Comparison of ENCODE assay signal across 23 cellular contexts in the genomic region with DNA sequence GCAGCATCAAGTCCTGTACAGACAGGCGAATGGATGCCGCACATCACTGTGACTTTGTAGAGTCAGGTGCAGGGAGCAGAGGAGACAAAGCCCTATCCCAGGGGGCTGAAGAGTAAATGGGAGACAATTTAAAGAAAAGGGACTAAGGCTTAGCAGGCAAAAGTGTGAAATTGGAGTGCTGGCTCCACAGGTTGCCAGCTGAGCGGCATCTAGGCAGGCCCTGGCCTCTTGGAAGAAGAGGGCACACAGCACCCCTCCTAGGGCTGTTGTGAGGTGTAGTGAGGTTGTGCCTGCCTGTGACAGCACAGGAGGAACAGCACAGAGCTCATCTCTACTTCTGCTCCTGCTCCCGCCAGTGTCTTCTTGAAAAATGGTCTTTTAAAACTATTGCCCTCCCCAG. TPM values are rescaled to one million over a fixed set of nuclear protein-coding genes. Genes with fewer than 3 reads are reported as not detected.
DNase-seq lines count a peak whose midpoint lies in the region; ATAC-seq and TF ChIP-seq lines count a peak whose summit lies in the region.
"Had no signal": no experiment of that assay in that cellular context is flagged by ENCODE, and none has a peak within 500 bp of the region (broad histone marks: within the 10 kb centered on the region; RNA-seq: fewer than 3 reads in every experiment).

No MANE protein-coding gene starts in this region.

- no peak for DNase-seq in activated T-cell treated with anti-CD3 and anti-CD28 coated beads, Interleukin-2, amount 50 U/mL, for 24 hours
- DNase-seq in activated T-cell treated with anti-CD3 and anti-CD28 coated beads, Interleukin-2, amount 50 U/mL, for 1 hour, result no peak
- DNase-seq in activated B cell treated with CpG ODN at 0.5 μM for 24 hours, result no peak
- DNase-seq in spleen, result no peak
- no peak for DNase-seq in stimulated activated CD4-positive, alpha-beta T cell treated with anti-CD3 and anti-CD28 coated beads, Interleukin-4, amount 100 ng/mL, for 4 hours
- DNase-seq in NCI-H146 treated with DMSO at 0.1 percent for 48 hours (lab: John Stamatoyannopoulos, UW; ENCODE audit: unreplicated experiment), result no peak
- DNase-seq: activated CD4-positive, alpha-beta T cell treated with anti-CD3 and anti-CD28 coated beads, Interleukin-2, amount 10 ng/mL, durations not matched to agents 24 days and 14 days; activated effector memory CD4-positive, alpha-beta T cell treated with Interleukin-2 at 50 U/mL for 16 hours; COR-L47; dorsolateral prefrontal cortex; GF-D8; H7; left lung; NCI-H1436 treated with DMSO at 0.1 percent for 48 hours; NCI-H2107; NCI-H446 treated with DMSO at 0.1 percent for 48 hours; NCI-H82; SK-N-SH; trophoblast cell had no signal

- intact Hi-C loops in activated B cell treated with CpG ODN at 0.5 μM for 24 hours (cut with micrococcal nuclease) (no loop called here), spleen (cut with DNase I; ENCODE audit: low total_unique reads) (no loop called here)

- WGBS in spleen, 5 donors, result 95 to 99% (median 98%) methylated on average over 4 of the region's 4 CpGs

- no peaks in the 10 kb centered on the region for H3K36me3 Mint-ChIP-seq in activated T-cell treated with anti-CD3 and anti-CD28 coated beads, Interleukin-2, amount 50 U/mL, for 24 hours (ENCODE audit: low read depth)
- H3K36me3 Mint-ChIP-seq in IgD-negative memory B cell, result peaks cover 3% of the 10 kb centered on the region
- no peaks in the 10 kb centered on the region for H3K36me3 Mint-ChIP-seq in activated B cell treated with CpG ODN at 0.5 μM for 24 hours (ENCODE audit: low read depth)

- no peak overlapping the region for H3K4me3 ChIP-seq in spleen
- H3K4me3 ChIP-seq: dorsolateral prefrontal cortex, left lung had no signal

- H3K9me3 ChIP-seq in spleen, result no peaks in the 10 kb centered on the region
- H3K9me3 ChIP-seq: left lung, SK-N-SH had no signal

- POLR2A ChIA-PET in activated B cell treated with CpG ODN at 0.5 μM for 24 hours (lab: Charles Lee), result interaction anchor here (4.0 to 38.9 kb wide), 3 partner anchors 11 to 28 kb away, joined by 32 to 1269 read pairs (median 106); partner anchors contain the start of gene TENT5C

- CTCF ChIA-PET in activated B cell treated with CpG ODN at 0.5 μM for 24 hours (lab: Charles Lee), result interaction anchor here (4.3 kb wide), 1 partner anchor 22 kb away, joined by 25 read pairs; no protein-coding TSS in a partner anchor

- peaks cover 45 to 77% (median 56%) of the 10 kb centered on the region in 6 donors for H3K4me1 ChIP-seq in spleen

- H3K4me3 Mint-ChIP-seq in activated T-cell treated with anti-CD3 and anti-CD28 coated beads, Interleukin-2, amount 50 U/mL, for 24 hours, result no peak overlapping the region
- peak overlapping the region in 2 of 4 donors; percentile 63 to 73 for H3K4me3 Mint-ChIP-seq in IgD-negative memory B cell
- peak overlapping the region; percentile 32 for H3K4me3 Mint-ChIP-seq in activated B cell treated with CpG ODN at 0.5 μM for 24 hours
- H3K4me3 Mint-ChIP-seq: nephron had no signal

- H3K27me3 ChIP-seq in spleen (replicated peaks in 1 of 7), result no peaks in the 10 kb centered on the region
- H3K27me3 ChIP-seq: dorsolateral prefrontal cortex, left lung had no signal

- H3K27ac Mint-ChIP-seq in activated T-cell treated with anti-CD3 and anti-CD28 coated beads, Interleukin-2, amount 50 U/mL, for 24 hours, result peak overlapping the region; percentile 0
- H3K27ac Mint-ChIP-seq in IgD-negative memory B cell, result peak overlapping the region; percentile 90 to 98 (median 98)
- peak overlapping the region; percentile 93 for H3K27ac Mint-ChIP-seq in activated B cell treated with CpG ODN at 0.5 μM for 24 hours
- H3K27ac Mint-ChIP-seq: nephron had no signal

- no peaks in the 10 kb centered on the region for H3K36me3 ChIP-seq in spleen
- H3K36me3 ChIP-seq: left lung had no signal

- TF ChIP-seq CTCF in activated B cell treated with CpG ODN at 0.5 μM for 24 hours (IDR thresholded peaks at IDR 0.05) (no peak), spleen (IDR thresholded peaks at IDR 0.05 in 8 of 11, conservative IDR thresholded peaks at IDR 0.05 in 3 of 11) (no peak)

- ATAC-seq in activated B cell treated with CpG ODN at 0.5 μM for 24 hours (ENCODE audit: low read depth) (no peak), HG02981 (IDR thresholded peaks at IDR 0.05; ENCODE audit: unreplicated experiment) (no peak)
- ATAC-seq: left lung had no signal

- peaks cover 32% of the 10 kb centered on the region for H3K27me3 Mint-ChIP-seq in activated T-cell treated with anti-CD3 and anti-CD28 coated beads, Interleukin-2, amount 50 U/mL, for 24 hours
- H3K27me3 Mint-ChIP-seq in IgD-negative memory B cell (no peaks in the 10 kb centered on the region), activated B cell treated with CpG ODN at 0.5 μM for 24 hours (no peaks in the 10 kb centered on the region)

- peak overlapping the region in 7 of 8 donors; percentile 6 to 92 (median 80) for H3K27ac ChIP-seq in spleen
- H3K27ac ChIP-seq: dorsolateral prefrontal cortex, left lung, VCaP had no signal

- peaks cover 67% of the 10 kb centered on the region for H3K4me1 Mint-ChIP-seq in activated T-cell treated with anti-CD3 and anti-CD28 coated beads, Interleukin-2, amount 50 U/mL, for 24 hours (ENCODE audit: low read depth)
- H3K4me1 Mint-ChIP-seq in IgD-negative memory B cell, result peaks cover 56 to 75% (median 67%) of the 10 kb centered on the region in 3 donors
- H3K4me1 Mint-ChIP-seq in activated B cell treated with CpG ODN at 0.5 μM for 24 hours, result peaks cover 88% of the 10 kb centered on the region
- H3K4me1 Mint-ChIP-seq: nephron had no signal

- no peaks in the 10 kb centered on the region for H3K9me3 Mint-ChIP-seq in activated T-cell treated with anti-CD3 and anti-CD28 coated beads, Interleukin-2, amount 50 U/mL, for 24 hours
- no peaks in the 10 kb centered on the region for H3K9me3 Mint-ChIP-seq in IgD-negative memory B cell
- H3K9me3 Mint-ChIP-seq in activated B cell treated with CpG ODN at 0.5 μM for 24 hours, result no peaks in the 10 kb centered on the region
- H3K9me3 Mint-ChIP-seq: activated CD4-positive, alpha-beta T cell treated with anti-CD3 and anti-CD28 coated beads, Interleukin-2, amount 10 ng/mL, durations not matched to agents 24 days and 14 days; nephron had no signal

- no peak for TF ChIP-seq POLR2A in spleen (IDR thresholded peaks at IDR 0.05)

RNA-seq across cellular contexts. Expression of gene TENT5C, which starts 47.3 kb away (rescaled TPM):
- polyA plus RNA-seq in IgD-negative memory B cell, result 33.4 TPM
- total RNA-seq in activated B cell treated with CpG ODN at 0.5 μM for 24 hours, result 56.2 and 59.3 TPM in 2 replicates
- 100 to 1,000 TPM in 1 of 7 donors, 10 to 100 TPM in 6; 32.0 to 181 (median 39.5) TPM for total RNA-seq in spleen
- polyA plus RNA-seq in spleen, result 1 to 10 TPM; 5.6 to 8.1 (median 6.3) TPM

Comparison
In these comparisons a context has a peak if more than half of its experiments do, and no peak if none do; other contexts are left out.
1. H3K27ac Mint-ChIP-seq: peak in every context shown above with its lines; median percentile 98 in IgD-negative memory B cell; 93 in activated B cell treated with CpG ODN at 0.5 μM for 24 hours; 0 in activated T-cell treated with anti-CD3 and anti-CD28 coated beads, Interleukin-2, amount 50 U/mL, for 24 hours.